ENCODE assay signal across 26 cellular contexts in the genomic region with DNA sequence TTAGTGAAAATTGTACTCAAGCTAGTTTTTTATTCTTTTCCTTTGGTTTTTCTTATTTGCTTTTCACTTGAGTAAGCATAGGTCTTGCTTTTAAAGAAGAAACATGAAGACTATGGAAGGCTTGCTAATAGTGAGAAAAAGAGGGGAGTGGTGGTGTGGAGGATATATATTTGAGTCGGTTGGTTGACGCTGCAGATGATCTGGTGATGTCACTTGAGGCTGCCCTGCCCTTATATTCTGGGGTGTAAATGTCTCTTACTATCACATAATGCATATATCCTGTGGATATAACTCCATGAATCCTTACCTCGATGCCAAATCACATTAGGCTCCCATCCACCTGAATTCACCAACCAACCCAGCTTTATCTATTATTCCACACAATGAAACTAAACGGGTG. TPM values are rescaled to one million over a fixed set of nuclear protein-coding genes. Genes with fewer than 3 reads are reported as not detected.
A peak's percentile ranks its signal among the peaks of the same experiment; 100 is the strongest.
DNase-seq lines count a peak whose midpoint lies in the region; ATAC-seq and TF ChIP-seq lines count a peak whose summit lies in the region.
"Had no signal": no experiment of that assay in that cellular context is flagged by ENCODE, and none has a peak within 500 bp of the region (broad histone marks: within the 10 kb centered on the region; RNA-seq: fewer than 3 reads in every experiment).

No MANE protein-coding gene starts in this region.

- H3K36me3 Mint-ChIP-seq in MCF 10A (ENCODE audit: insufficient read depth, unreplicated experiment), result no peaks in the 10 kb centered on the region
- H3K36me3 Mint-ChIP-seq in naive thymus-derived CD8-positive, alpha-beta T cell, result no peaks in the 10 kb centered on the region

- DNase-seq in breast epithelium (ENCODE audit: low spot score in 2 of 2) (no peak), MCF 10A (ENCODE audit: unreplicated experiment) (no peak), SK-N-DZ (ENCODE audit: low spot score) (peak; percentile 37), medulla oblongata (ENCODE audit: extremely low spot score) (peak; percentile 50)
- DNase-seq in naive thymus-derived CD8-positive, alpha-beta T cell, result no peak
- DNase-seq: activated CD4-positive, alpha-beta memory T cell treated with anti-CD3 and anti-CD28 coated beads, Interleukin-2, amount 10 ng/mL, durations not matched to agents 7 days and 5 days; activated gamma-delta T cell; activated T-cell treated with anti-CD3 and anti-CD28 coated beads for 4 hours; left cardiac atrium; NCI-H1105 treated with DMSO at 0.1 percent for 48 hours; NCI-H2171; nephron progenitor cell; Peyer's patch; stimulated activated CD4-positive, alpha-beta T cell treated with anti-CD3 and anti-CD28 coated beads, Interleukin-4, amount 100 ng/mL, for 4 hours had no signal

- ATAC-seq in activated CD4-positive, CD25-positive, alpha-beta regulatory T cell treated with anti-CD3 and anti-CD28 coated beads, Interleukin-2, amount 50 U/mL, for 24 hours, result no peak
- no peak for ATAC-seq in naive thymus-derived CD8-positive, alpha-beta T cell
- no peak for ATAC-seq in HG02970 (IDR thresholded peaks at IDR 0.05; ENCODE audit: low FRiP score, unreplicated experiment)
- no peak for ATAC-seq in GM21619 (IDR thresholded peaks at IDR 0.05; ENCODE audit: unreplicated experiment)
- ATAC-seq: A549, HCT116, left cardiac atrium, SK-N-SH treated with all-trans-retinoic acid at 6 μM for 48 hours had no signal

- peaks cover 0 to 35% of the 10 kb centered on the region in 2 donors for H3K27me3 ChIP-seq in breast epithelium
- H3K27me3 ChIP-seq: BLaER1 treated with 17β-estradiol and CSF1 and Interleukin-3, amounts not matched to agents 10 nM and 100 nM; Peyer's patch had no signal

- no peaks in the 10 kb centered on the region for H3K9me3 ChIP-seq in breast epithelium
- H3K9me3 ChIP-seq: A549, Peyer's patch had no signal

- no peaks in the 10 kb centered on the region for H3K9me3 Mint-ChIP-seq in MCF 10A (ENCODE audit: unreplicated experiment)
- peaks cover 0 to 2% (median 0%) of the 10 kb centered on the region in 9 donors for H3K9me3 Mint-ChIP-seq in naive thymus-derived CD8-positive, alpha-beta T cell
- H3K9me3 Mint-ChIP-seq: activated CD4-positive, alpha-beta memory T cell treated with anti-CD3 and anti-CD28 coated beads, Interleukin-2, amount 10 ng/mL, durations not matched to agents 7 days and 5 days; nephron progenitor cell; T-helper 2 cell treated with Interferon-gamma antibody and Interleukin-4, amounts not matched to agents 5 μg/mL and 100 μg/mL, for 36 hours had no signal

- no peaks in the 10 kb centered on the region for H3K36me3 ChIP-seq in breast epithelium
- H3K36me3 ChIP-seq: BLaER1 treated with 17β-estradiol and CSF1 and Interleukin-3, amounts not matched to agents 10 nM and 100 nM; Peyer's patch had no signal

- peak overlapping the region; percentile 41 to 59 for H3K27ac ChIP-seq in breast epithelium
- H3K27ac ChIP-seq: A549 had no signal

- no peaks in the 10 kb centered on the region for H3K4me1 ChIP-seq in breast epithelium
- H3K4me1 ChIP-seq: A549 had no signal

- CTCF ChIA-PET in MCF 10A (lab: Yijun Ruan, JAX), result interaction anchor here (0.6 to 1.2 kb wide), 3 partner anchors 251 to 1832 kb away, joined by 3 read pairs; no protein-coding TSS in a partner anchor

- POLR2A ChIA-PET in MCF 10A (lab: Yijun Ruan, JAX), result no interaction called here
- POLR2A ChIA-PET in naive thymus-derived CD8-positive, alpha-beta T cell (lab: Charles Lee), result no interaction called here

- BruUV-seq in MCF 10A (replicated peaks; lab: Mats Ljungman, UMichigan), result no TSS peak

- intact Hi-C loops in breast epithelium (cut with DNase I; ENCODE audit: low total_unique reads) (no loop called here), MCF 10A (cut with micrococcal nuclease) (no loop called here)

- H3K27ac Mint-ChIP-seq in MCF 10A (ENCODE audit: low read depth, unreplicated experiment), result no peak overlapping the region
- no peak overlapping the region for H3K27ac Mint-ChIP-seq in naive thymus-derived CD8-positive, alpha-beta T cell
- H3K27ac Mint-ChIP-seq: activated CD4-positive, alpha-beta memory T cell treated with anti-CD3 and anti-CD28 coated beads, Interleukin-2, amount 10 ng/mL, durations not matched to agents 7 days and 5 days; nephron progenitor cell; T-helper 2 cell treated with Interferon-gamma antibody and Interleukin-4, amounts not matched to agents 5 μg/mL and 100 μg/mL, for 36 hours had no signal

- TF ChIP-seq CTCF in breast epithelium (IDR thresholded peaks at IDR 0.05) (no peak), MCF 10A (IDR thresholded peaks at IDR 0.05; ENCODE audit: unreplicated experiment) (no peak)

- no peak for TF ChIP-seq POLR2A in breast epithelium (IDR thresholded peaks at IDR 0.05)

- no peak overlapping the region for H3K4me3 Mint-ChIP-seq in MCF 10A (ENCODE audit: unreplicated experiment)
- no peak overlapping the region for H3K4me3 Mint-ChIP-seq in naive thymus-derived CD8-positive, alpha-beta T cell
- H3K4me3 Mint-ChIP-seq: activated CD4-positive, alpha-beta memory T cell treated with anti-CD3 and anti-CD28 coated beads, Interleukin-2, amount 10 ng/mL, durations not matched to agents 7 days and 5 days; nephron progenitor cell; T-helper 2 cell treated with Interferon-gamma antibody and Interleukin-4, amounts not matched to agents 5 μg/mL and 100 μg/mL, for 36 hours had no signal

- H3K27me3 Mint-ChIP-seq in MCF 10A (ENCODE audit: insufficient read depth, unreplicated experiment), result peaks cover 15% of the 10 kb centered on the region
- peaks cover 10 to 41% (median 27%) of the 10 kb centered on the region in 5 donors for H3K27me3 Mint-ChIP-seq in naive thymus-derived CD8-positive, alpha-beta T cell

- H3K4me3 ChIP-seq in breast epithelium, result peak overlapping the region in 2 of 3 donors; percentile 33 to 58
- H3K4me3 ChIP-seq: A549; BLaER1 treated with 17β-estradiol and CSF1 and Interleukin-3, amounts not matched to agents 10 nM and 100 nM had no signal

- peaks cover 13% of the 10 kb centered on the region for H3K4me1 Mint-ChIP-seq in MCF 10A (ENCODE audit: insufficient read depth, unreplicated experiment)
- H3K4me1 Mint-ChIP-seq in naive thymus-derived CD8-positive, alpha-beta T cell, result peaks cover 5 to 23% (median 18%) of the 10 kb centered on the region in 4 donors

RNA-seq across cellular contexts. Expression of a gene that starts 2.9 kb away (rescaled TPM):
- 10 to 100 TPM in 2 of 3 donors, not detected in 1; 14.1 to 27.7 TPM for total RNA-seq in breast epithelium
- total RNA-seq in MCF 10A (2022), result not detected in 2 replicates
- polyA plus RNA-seq in SK-N-DZ (2014; cell fraction: cytosol; rRNA removed), result 42.5 and 43.3 TPM in 2 replicates
- polyA plus RNA-seq in SK-N-DZ (2014; cell fraction: nucleus; rRNA removed), result 28.9 and 39.9 TPM in 2 replicates
- not detected for total RNA-seq in naive thymus-derived CD8-positive, alpha-beta T cell
- not detected for polyA plus RNA-seq in naive thymus-derived CD8-positive, alpha-beta T cell
- total RNA-seq: activated CD4-positive, alpha-beta memory T cell treated with anti-CD3 and anti-CD28 coated beads, Interleukin-2, amount 10 ng/mL, durations not matched to agents 7 days and 5 days; HT1080; left cardiac atrium; mesenteric fat pad had no signal
- polyA plus RNA-seq: A549, esophagus, urinary bladder had no signal

Comparison
In these comparisons a context has a peak if more than half of its experiments do, and no peak if none do; other contexts are left out.
1. DNase-seq: peak in SK-N-DZ (single experiment) and medulla oblongata (single experiment); none in breast epithelium (0 of 2), MCF 10A (single experiment) and naive thymus-derived CD8-positive, alpha-beta T cell (0 of 10).